ENCODE assay signal across 1 cellular context in the genomic region with DNA sequence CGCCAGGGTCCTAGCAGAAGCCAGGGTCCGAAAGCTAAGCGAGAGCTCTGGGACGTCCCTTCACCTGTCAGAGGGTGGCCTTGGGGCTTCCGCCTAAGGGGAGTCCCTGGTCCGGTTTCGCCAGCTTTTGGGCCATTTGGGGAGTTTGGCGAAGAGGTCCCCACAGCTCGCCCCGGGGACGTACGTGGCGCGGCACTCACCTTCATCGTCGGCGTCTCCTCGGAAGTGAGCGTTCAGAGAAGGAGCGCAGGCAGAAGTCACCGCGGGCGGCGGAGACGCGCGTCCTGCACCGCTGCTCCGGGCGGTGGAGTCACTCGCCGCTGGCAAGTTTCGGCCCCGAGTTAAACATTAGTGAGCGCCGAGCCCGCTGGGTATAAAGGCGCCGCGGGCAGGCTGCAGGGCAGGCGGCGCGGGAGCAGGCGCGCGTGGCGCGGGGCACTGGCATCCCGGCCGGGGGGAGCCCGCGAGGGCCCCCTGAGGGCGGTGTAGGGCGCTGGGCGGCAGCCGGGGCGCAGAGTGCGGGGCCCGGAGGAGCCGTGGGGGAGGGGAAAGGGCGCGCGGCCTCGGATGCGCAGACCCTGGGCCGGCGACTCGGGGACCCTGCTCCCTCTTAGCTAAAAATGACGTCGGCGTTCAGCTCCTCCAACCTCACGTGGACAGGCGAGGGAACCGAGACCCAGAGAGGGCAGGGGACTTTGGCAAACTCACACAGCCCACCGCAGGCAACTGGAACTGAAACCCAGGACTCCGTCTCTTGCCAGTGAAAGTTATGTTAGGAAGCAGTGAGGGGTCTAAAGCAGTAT.
TF ChIP-seq lines count a peak whose summit lies in the region.

A gene (minus strand): TSS at position 440 of the 803 bp plus-strand sequence. CDS start 234 bp downstream, at position 206.

TF ChIP-seq in HepG2, 621 proteins besides CTCF, POLR2A, EP300 and RAD21 (continued from another document and continues in another):
- TF ChIP-seq, protein P1, sequence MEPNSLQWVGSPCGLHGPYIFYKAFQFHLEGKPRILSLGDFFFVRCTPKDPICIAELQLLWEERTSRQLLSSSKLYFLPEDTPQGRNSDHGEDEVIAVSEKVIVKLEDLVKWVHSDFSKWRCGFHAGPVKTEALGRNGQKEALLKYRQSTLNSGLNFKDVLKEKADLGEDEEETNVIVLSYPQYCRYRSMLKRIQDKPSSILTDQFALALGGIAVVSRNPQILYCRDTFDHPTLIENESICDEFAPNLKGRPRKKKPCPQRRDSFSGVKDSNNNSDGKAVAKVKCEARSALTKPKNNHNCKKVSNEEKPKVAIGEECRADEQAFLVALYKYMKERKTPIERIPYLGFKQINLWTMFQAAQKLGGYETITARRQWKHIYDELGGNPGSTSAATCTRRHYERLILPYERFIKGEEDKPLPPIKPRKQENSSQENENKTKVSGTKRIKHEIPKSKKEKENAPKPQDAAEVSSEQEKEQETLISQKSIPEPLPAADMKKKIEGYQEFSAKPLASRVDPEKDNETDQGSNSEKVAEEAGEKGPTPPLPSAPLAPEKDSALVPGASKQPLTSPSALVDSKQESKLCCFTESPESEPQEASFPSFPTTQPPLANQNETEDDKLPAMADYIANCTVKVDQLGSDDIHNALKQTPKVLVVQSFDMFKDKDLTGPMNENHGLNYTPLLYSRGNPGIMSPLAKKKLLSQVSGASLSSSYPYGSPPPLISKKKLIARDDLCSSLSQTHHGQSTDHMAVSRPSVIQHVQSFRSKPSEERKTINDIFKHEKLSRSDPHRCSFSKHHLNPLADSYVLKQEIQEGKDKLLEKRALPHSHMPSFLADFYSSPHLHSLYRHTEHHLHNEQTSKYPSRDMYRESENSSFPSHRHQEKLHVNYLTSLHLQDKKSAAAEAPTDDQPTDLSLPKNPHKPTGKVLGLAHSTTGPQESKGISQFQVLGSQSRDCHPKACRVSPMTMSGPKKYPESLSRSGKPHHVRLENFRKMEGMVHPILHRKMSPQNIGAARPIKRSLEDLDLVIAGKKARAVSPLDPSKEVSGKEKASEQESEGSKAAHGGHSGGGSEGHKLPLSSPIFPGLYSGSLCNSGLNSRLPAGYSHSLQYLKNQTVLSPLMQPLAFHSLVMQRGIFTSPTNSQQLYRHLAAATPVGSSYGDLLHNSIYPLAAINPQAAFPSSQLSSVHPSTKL (CRISPR knock-in tag; IDR thresholded peaks at IDR 0.05): peak; percentile 25; the same call in 1 of the 2 replicates
- TF ChIP-seq ZZZ3 (CRISPR knock-in tag; IDR thresholded peaks at IDR 0.05; ENCODE audit: borderline replicate concordance) (no peak), THAP11 (CRISPR knock-in tag; IDR thresholded peaks at IDR 0.05) (peak; percentile 22; the same call in 1 of the 2 replicates), ZNF556 (CRISPR knock-in tag; IDR thresholded peaks at IDR 0.05; ENCODE audit: borderline replicate concordance) (peak; percentile 95), BORCS8-MEF2B (CRISPR knock-in tag; IDR thresholded peaks at IDR 0.05) (0 out of 2 replicates have a peak, but pooled peaks have one; percentile 66), SETDB1 (CRISPR knock-in tag; IDR thresholded peaks at IDR 0.05; ENCODE audit: borderline replicate concordance) (no peak), PAX8 (CRISPR knock-in tag; IDR thresholded peaks at IDR 0.05; ENCODE audit: borderline replicate concordance) (0 out of 2 replicates have a peak, but pooled peaks have one; percentile 11), SOX5 (CRISPR knock-in tag; IDR thresholded peaks at IDR 0.05; ENCODE audit: borderline replicate concordance) (no peak), ZNF788 (CRISPR knock-in tag; IDR thresholded peaks at IDR 0.05; ENCODE audit: borderline replicate concordance) (no peak), BRD4 (CRISPR knock-in tag; IDR thresholded peaks at IDR 0.05) (no peak; the same call in 1 of the 2 replicates), SCMH1 (CRISPR knock-in tag; IDR thresholded peaks at IDR 0.05; ENCODE audit: borderline replicate concordance) (no peak), ETV5 (CRISPR knock-in tag; IDR thresholded peaks at IDR 0.05; ENCODE audit: borderline replicate concordance) (no peak), ZNF773 (CRISPR knock-in tag; IDR thresholded peaks at IDR 0.05; ENCODE audit: borderline replicate concordance) (0 out of 2 replicates have a peak, but pooled peaks have one; percentile 35), IKZF1 (IDR thresholded peaks at IDR 0.05) (no peak), ZNF260 (CRISPR knock-in tag; IDR thresholded peaks at IDR 0.05; ENCODE audit: borderline replicate concordance, low read depth) (no peak), RFX3 (CRISPR knock-in tag; IDR thresholded peaks at IDR 0.05) (no peak), ZNF160 (CRISPR knock-in tag; IDR thresholded peaks at IDR 0.05) (no peak), NR2C2 (CRISPR knock-in tag; IDR thresholded peaks at IDR 0.05; ENCODE audit: borderline replicate concordance) (peak; percentile 27; the same call in 1 of the 2 replicates), ZMYM4 (CRISPR knock-in tag; IDR thresholded peaks at IDR 0.05) (peak; percentile 93), ZSCAN25 (CRISPR knock-in tag; IDR thresholded peaks at IDR 0.05) (no peak), XBP1 (CRISPR knock-in tag; IDR thresholded peaks at IDR 0.05) (no peak), NBN (conservative IDR thresholded peaks at IDR 0.05) (no peak), ZFP1 (CRISPR knock-in tag; IDR thresholded peaks at IDR 0.05) (no peak), DNMT3B (CRISPR knock-in tag; conservative IDR thresholded peaks at IDR 0.05) (no peak), ZNF333 (CRISPR knock-in tag; IDR thresholded peaks at IDR 0.05; ENCODE audit: borderline replicate concordance) (no peak; the same call in 1 of the 2 replicates), CENPX (CRISPR knock-in tag; IDR thresholded peaks at IDR 0.05) (no peak), NFKB2 (CRISPR knock-in tag; IDR thresholded peaks at IDR 0.05; ENCODE audit: borderline replicate concordance) (peak; percentile 60; the same call in 1 of the 2 replicates), ELF3 (CRISPR knock-in tag; IDR thresholded peaks at IDR 0.05) (peak; percentile 39; the same call in 1 of the 2 replicates), SYNCRIP (IDR thresholded peaks at IDR 0.05; ENCODE audit: insufficient read depth, low read depth, low read length) (no peak), SIN3B (IDR thresholded peaks at IDR 0.05; ENCODE audit: low read length) (no peak), CHD4 (IDR thresholded peaks at IDR 0.05; ENCODE audit: borderline replicate concordance, low read length) (no peak), NFE2 (CRISPR knock-in tag; IDR thresholded peaks at IDR 0.05) (no peak), HNF4A (CRISPR knock-in tag; IDR thresholded peaks at IDR 0.05) (no peak), KDM5A (IDR thresholded peaks at IDR 0.05; ENCODE audit: borderline replicate concordance, low read length) (no peak)
- TF ChIP-seq, protein P2, sequence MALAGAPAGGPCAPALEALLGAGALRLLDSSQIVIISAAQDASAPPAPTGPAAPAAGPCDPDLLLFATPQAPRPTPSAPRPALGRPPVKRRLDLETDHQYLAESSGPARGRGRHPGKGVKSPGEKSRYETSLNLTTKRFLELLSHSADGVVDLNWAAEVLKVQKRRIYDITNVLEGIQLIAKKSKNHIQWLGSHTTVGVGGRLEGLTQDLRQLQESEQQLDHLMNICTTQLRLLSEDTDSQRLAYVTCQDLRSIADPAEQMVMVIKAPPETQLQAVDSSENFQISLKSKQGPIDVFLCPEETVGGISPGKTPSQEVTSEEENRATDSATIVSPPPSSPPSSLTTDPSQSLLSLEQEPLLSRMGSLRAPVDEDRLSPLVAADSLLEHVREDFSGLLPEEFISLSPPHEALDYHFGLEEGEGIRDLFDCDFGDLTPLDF (CRISPR knock-in tag; IDR thresholded peaks at IDR 0.05): no peak
- TF ChIP-seq, protein P3, sequence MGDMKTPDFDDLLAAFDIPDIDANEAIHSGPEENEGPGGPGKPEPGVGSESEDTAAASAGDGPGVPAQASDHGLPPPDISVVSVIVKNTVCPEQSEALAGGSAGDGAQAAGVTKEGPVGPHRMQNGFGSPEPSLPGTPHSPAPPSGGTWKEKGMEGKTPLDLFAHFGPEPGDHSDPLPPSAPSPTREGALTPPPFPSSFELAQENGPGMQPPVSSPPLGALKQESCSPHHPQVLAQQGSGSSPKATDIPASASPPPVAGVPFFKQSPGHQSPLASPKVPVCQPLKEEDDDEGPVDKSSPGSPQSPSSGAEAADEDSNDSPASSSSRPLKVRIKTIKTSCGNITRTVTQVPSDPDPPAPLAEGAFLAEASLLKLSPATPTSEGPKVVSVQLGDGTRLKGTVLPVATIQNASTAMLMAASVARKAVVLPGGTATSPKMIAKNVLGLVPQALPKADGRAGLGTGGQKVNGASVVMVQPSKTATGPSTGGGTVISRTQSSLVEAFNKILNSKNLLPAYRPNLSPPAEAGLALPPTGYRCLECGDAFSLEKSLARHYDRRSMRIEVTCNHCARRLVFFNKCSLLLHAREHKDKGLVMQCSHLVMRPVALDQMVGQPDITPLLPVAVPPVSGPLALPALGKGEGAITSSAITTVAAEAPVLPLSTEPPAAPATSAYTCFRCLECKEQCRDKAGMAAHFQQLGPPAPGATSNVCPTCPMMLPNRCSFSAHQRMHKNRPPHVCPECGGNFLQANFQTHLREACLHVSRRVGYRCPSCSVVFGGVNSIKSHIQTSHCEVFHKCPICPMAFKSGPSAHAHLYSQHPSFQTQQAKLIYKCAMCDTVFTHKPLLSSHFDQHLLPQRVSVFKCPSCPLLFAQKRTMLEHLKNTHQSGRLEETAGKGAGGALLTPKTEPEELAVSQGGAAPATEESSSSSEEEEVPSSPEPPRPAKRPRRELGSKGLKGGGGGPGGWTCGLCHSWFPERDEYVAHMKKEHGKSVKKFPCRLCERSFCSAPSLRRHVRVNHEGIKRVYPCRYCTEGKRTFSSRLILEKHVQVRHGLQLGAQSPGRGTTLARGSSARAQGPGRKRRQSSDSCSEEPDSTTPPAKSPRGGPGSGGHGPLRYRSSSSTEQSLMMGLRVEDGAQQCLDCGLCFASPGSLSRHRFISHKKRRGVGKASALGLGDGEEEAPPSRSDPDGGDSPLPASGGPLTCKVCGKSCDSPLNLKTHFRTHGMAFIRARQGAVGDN (CRISPR knock-in tag; IDR thresholded peaks at IDR 0.05): peak; percentile 94
- TF ChIP-seq, protein P4, sequence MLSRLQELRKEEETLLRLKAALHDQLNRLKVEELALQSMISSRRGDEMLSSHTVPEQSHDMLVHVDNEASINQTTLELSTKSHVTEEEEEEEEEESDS (CRISPR knock-in tag; IDR thresholded peaks at IDR 0.05; ENCODE audit: borderline replicate concordance): no peak; the same call in 1 of the 2 replicates
- TF ChIP-seq, protein P5, sequence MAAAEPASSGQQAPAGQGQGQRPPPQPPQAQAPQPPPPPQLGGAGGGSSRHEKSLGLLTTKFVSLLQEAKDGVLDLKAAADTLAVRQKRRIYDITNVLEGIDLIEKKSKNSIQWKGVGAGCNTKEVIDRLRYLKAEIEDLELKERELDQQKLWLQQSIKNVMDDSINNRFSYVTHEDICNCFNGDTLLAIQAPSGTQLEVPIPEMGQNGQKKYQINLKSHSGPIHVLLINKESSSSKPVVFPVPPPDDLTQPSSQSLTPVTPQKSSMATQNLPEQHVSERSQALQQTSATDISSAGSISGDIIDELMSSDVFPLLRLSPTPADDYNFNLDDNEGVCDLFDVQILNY (CRISPR knock-in tag; conservative IDR thresholded peaks at IDR 0.05): no peak; the same call in 1 of the 2 replicates
- TF ChIP-seq, protein P6, sequence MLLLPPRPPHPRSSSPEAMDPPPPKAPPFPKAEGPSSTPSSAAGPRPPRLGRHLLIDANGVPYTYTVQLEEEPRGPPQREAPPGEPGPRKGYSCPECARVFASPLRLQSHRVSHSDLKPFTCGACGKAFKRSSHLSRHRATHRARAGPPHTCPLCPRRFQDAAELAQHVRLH (CRISPR knock-in tag; IDR thresholded peaks at IDR 0.05; ENCODE audit: borderline replicate concordance, low read depth): no peak; the same call in 1 of the 2 replicates
- TF ChIP-seq, protein P7, sequence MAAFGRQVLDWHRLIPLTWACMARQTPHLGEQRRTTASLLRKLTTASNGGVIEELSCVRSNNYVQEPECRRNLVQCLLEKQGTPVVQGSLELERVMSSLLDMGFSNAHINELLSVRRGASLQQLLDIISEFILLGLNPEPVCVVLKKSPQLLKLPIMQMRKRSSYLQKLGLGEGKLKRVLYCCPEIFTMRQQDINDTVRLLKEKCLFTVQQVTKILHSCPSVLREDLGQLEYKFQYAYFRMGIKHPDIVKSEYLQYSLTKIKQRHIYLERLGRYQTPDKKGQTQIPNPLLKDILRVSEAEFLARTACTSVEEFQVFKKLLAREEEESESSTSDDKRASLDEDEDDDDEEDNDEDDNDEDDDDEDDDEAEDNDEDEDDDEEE (CRISPR knock-in tag; IDR thresholded peaks at IDR 0.05): no peak; the same call in 1 of the 2 replicates
- TF ChIP-seq, protein P8, sequence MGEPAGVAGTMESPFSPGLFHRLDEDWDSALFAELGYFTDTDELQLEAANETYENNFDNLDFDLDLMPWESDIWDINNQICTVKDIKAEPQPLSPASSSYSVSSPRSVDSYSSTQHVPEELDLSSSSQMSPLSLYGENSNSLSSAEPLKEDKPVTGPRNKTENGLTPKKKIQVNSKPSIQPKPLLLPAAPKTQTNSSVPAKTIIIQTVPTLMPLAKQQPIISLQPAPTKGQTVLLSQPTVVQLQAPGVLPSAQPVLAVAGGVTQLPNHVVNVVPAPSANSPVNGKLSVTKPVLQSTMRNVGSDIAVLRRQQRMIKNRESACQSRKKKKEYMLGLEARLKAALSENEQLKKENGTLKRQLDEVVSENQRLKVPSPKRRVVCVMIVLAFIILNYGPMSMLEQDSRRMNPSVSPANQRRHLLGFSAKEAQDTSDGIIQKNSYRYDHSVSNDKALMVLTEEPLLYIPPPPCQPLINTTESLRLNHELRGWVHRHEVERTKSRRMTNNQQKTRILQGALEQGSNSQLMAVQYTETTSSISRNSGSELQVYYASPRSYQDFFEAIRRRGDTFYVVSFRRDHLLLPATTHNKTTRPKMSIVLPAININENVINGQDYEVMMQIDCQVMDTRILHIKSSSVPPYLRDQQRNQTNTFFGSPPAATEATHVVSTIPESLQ (CRISPR knock-in tag; conservative IDR thresholded peaks at IDR 0.05): no peak
- TF ChIP-seq, protein P9, sequence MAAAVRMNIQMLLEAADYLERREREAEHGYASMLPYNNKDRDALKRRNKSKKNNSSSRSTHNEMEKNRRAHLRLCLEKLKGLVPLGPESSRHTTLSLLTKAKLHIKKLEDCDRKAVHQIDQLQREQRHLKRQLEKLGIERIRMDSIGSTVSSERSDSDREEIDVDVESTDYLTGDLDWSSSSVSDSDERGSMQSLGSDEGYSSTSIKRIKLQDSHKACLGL (CRISPR knock-in tag; IDR thresholded peaks at IDR 0.05): peak; percentile 55; the same call in 1 of the 2 replicates
- TF ChIP-seq, protein P10, sequence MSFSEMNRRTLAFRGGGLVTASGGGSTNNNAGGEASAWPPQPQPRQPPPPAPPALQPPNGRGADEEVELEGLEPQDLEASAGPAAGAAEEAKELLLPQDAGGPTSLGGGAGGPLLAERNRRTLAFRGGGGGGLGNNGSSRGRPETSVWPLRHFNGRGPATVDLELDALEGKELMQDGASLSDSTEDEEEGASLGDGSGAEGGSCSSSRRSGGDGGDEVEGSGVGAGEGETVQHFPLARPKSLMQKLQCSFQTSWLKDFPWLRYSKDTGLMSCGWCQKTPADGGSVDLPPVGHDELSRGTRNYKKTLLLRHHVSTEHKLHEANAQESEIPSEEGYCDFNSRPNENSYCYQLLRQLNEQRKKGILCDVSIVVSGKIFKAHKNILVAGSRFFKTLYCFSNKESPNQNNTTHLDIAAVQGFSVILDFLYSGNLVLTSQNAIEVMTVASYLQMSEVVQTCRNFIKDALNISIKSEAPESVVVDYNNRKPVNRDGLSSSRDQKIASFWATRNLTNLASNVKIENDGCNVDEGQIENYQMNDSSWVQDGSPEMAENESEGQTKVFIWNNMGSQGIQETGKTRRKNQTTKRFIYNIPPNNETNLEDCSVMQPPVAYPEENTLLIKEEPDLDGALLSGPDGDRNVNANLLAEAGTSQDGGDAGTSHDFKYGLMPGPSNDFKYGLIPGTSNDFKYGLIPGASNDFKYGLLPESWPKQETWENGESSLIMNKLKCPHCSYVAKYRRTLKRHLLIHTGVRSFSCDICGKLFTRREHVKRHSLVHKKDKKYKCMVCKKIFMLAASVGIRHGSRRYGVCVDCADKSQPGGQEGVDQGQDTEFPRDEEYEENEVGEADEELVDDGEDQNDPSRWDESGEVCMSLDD (CRISPR knock-in tag; IDR thresholded peaks at IDR 0.05; ENCODE audit: borderline replicate concordance): no peak
